31 cellular contexts compared by ENCODE assay signal in the genomic region with DNA sequence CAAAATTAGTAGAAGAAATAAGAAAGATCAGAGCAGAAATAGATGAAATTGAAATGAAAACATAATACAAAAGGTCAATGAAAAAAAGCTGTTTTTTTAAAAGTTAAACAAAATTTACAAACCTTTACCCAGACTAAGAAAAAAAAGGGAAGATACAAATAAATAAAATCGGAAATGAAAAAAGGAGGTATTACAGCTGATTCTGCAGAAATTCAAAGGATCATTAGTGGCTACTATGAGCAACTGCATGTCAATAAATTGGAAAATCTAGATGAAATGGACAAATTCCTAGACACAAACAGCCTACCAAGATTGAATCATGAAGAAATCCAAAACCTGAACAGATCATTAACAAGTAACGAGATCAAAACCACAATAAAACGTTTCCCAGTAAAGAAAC.
"Had no signal": no experiment of that assay in that cellular context is flagged by ENCODE, and none has a peak within 500 bp of the region (broad histone marks: within the 10 kb centered on the region; RNA-seq: fewer than 3 reads in every experiment).

No MANE protein-coding gene starts in this region.

- H3K36me3 ChIP-seq: neural progenitor cell, ovary, spleen, suprapubic skin, tibial artery, transverse colon, upper lobe of left lung, uterus had no signal

- H3K27me3 Mint-ChIP-seq: progenitor cell of endocrine pancreas; stimulated activated memory B cell treated with anti-CD40 and anti-IgM and Interleukin-4, amounts not matched to agents 10 μg/mL and 1 μg/mL and 100 μg/mL, for 72 hours; stimulated activated naive CD8-positive, alpha-beta T cell treated with anti-CD3 and anti-CD28 coated beads, Interleukin-15, amount 100 ng/mL, for 72 hours had no signal

- H3K27ac ChIP-seq: neural progenitor cell, ovary, parathyroid adenoma, psoas muscle, skin epidermis, spleen, suprapubic skin, testis, tibial artery, transverse colon, upper lobe of left lung, uterus had no signal

- H3K36me3 Mint-ChIP-seq: natural killer cell had no signal

- ATAC-seq: naive thymus-derived CD4-positive, alpha-beta T cell; natural killer cell; psoas muscle; right cardiac atrium; sciatic nerve; stimulated activated memory B cell treated with anti-CD40 and anti-IgM and Interleukin-4, amounts not matched to agents 10 μg/mL and 1 μg/mL and 100 μg/mL, for 72 hours; stimulated activated naive CD8-positive, alpha-beta T cell treated with anti-CD3 and anti-CD28 coated beads, Interleukin-15, amount 100 ng/mL, for 72 hours; stimulated activated naive CD8-positive, alpha-beta T cell treated with anti-CD3 and anti-CD28 coated beads, Interleukin-15, Interleukin-2, amounts not matched to agents 100 U/mL and 50 U/mL, for 24 hours had no signal

- H3K4me1 Mint-ChIP-seq: nephron, neural progenitor cell had no signal

- H3K4me2 ChIP-seq: neural progenitor cell, smooth muscle cell had no signal

- H2AFZ ChIP-seq: neural progenitor cell, parathyroid adenoma had no signal

- H3K9me3 ChIP-seq: ovary, psoas muscle, suprapubic skin, testis, tibial artery, transverse colon, upper lobe of left lung, uterus had no signal

- H3K27ac Mint-ChIP-seq: natural killer cell; nephron; neural progenitor cell; progenitor cell of endocrine pancreas; stimulated activated memory B cell treated with anti-CD40 and anti-IgM and Interleukin-4, amounts not matched to agents 10 μg/mL and 1 μg/mL and 100 μg/mL, for 72 hours; stimulated activated naive CD8-positive, alpha-beta T cell treated with anti-CD3 and anti-CD28 coated beads, Interleukin-15, amount 100 ng/mL, for 72 hours had no signal

- H3K9ac ChIP-seq: neural progenitor cell, parathyroid adenoma had no signal

- H3K4me3 Mint-ChIP-seq: naive thymus-derived CD4-positive, alpha-beta T cell; natural killer cell; nephron; neural progenitor cell; stimulated activated memory B cell treated with anti-CD40 and anti-IgM and Interleukin-4, amounts not matched to agents 10 μg/mL and 1 μg/mL and 100 μg/mL, for 72 hours; stimulated activated naive CD8-positive, alpha-beta T cell treated with anti-CD3 and anti-CD28 coated beads, Interleukin-15, amount 100 ng/mL, for 72 hours had no signal

- H3K27me3 ChIP-seq: neural progenitor cell, ovary, spleen, suprapubic skin, testis, tibial artery, transverse colon, upper lobe of left lung, uterus had no signal

- DNase-seq: naive thymus-derived CD4-positive, alpha-beta T cell; natural killer cell; occipital lobe; ovary; posterior cingulate gyrus; psoas muscle; right cardiac atrium; spleen; stimulated activated CD4-positive, alpha-beta T cell treated with anti-CD3 and anti-CD28 coated beads, Interleukin-12 subunit alpha, Interleukin-12 subunit beta, amount 100 ng/mL, for 4 hours; stimulated activated CD4-positive, alpha-beta T cell treated with anti-CD3 and anti-CD28 coated beads, Interleukin-1b, Interleukin-23, amount 100 ng/mL, for 48 hours; stimulated activated CD4-positive, alpha-beta T cell treated with anti-CD3 and anti-CD28 coated beads, Interleukin-4, amount 100 ng/mL, for 1 hour; stimulated activated CD4-positive, alpha-beta T cell treated with anti-CD3 and anti-CD28 coated beads, Interleukin-4, amount 100 ng/mL, for 4 hours; stimulated activated CD8-positive, alpha-beta memory T cell treated with anti-CD3 and anti-CD28 coated beads, Interleukin-4, amount 100 ng/mL, for 48 hours; stimulated activated naive CD4-positive, alpha-beta T cell; stimulated activated naive CD8-positive, alpha-beta T cell treated with anti-CD3 and anti-CD28 coated beads, Interleukin-15, amount 100 ng/mL, for 72 hours; stimulated activated naive CD8-positive, alpha-beta T cell treated with anti-CD3 and anti-CD28 coated beads, Interleukin-15, Interleukin-2, amounts not matched to agents 100 U/mL and 50 U/mL, for 24 hours; substantia nigra; testis; tibial artery; transverse colon; upper lobe of left lung; uterus had no signal

- H3K9me3 Mint-ChIP-seq: neural progenitor cell; stimulated activated naive CD8-positive, alpha-beta T cell treated with anti-CD3 and anti-CD28 coated beads, Interleukin-15, amount 100 ng/mL, for 72 hours had no signal

- H3K4me3 ChIP-seq: neural progenitor cell, ovary, psoas muscle, skin epidermis, smooth muscle cell, spleen, suprapubic skin, testis, tibial artery, transverse colon, upper lobe of left lung, uterus had no signal

- H3K4me1 ChIP-seq: neural progenitor cell, parathyroid adenoma, psoas muscle, suprapubic skin, testis, tibial artery, transverse colon, upper lobe of left lung, uterus had no signal

- H3K79me2 ChIP-seq: parathyroid adenoma had no signal
